13 cellular contexts compared by ENCODE assay signal in the genomic region with DNA sequence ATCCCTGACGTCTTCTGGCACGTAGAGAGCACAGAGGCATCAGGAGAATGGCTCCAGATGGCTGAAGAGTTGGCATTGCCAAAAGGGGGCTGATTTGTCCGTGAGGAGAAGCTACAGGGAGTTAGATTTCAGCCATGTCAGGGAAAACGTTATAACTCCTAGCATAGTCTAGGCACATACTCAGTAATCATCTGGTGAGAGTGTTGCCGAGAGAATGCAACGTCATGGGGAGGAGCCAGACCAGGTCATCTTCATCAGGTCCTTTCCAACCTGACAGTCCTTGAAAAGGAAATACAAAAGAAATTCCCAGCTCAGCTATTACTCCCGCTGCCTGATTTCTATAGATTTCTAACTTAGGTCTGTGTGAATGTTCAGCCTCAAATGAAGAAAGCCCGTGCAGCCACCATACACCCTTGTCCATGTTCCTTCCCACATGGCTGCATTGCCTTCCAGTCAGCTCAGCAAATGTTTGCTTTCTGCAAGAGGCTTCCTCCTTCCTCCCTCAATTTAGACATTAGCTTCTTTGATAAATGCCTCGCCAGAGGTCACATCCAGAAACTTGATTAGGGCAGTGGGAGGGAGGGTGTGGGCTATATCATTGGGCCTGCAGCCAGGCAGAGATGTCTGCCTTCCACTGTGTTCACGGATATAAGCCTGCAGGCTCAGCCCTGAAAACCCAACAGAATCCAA.
DNase-seq lines count a peak whose midpoint lies in the region; ATAC-seq and TF ChIP-seq lines count a peak whose summit lies in the region.
"Had no signal": no experiment of that assay in that cellular context is flagged by ENCODE, and none has a peak within 500 bp of the region (broad histone marks: within the 10 kb centered on the region; RNA-seq: fewer than 3 reads in every experiment).

No MANE protein-coding gene starts in this region.

- H3K27me3 Mint-ChIP-seq in osteocyte (ENCODE audit: unreplicated experiment): no peaks in the 10 kb centered on the region

- intact Hi-C loops in dorsolateral prefrontal cortex (cut with DNase I): loop anchor here (5.0 kb wide), 1 partner anchor 50 kb away; no protein-coding TSS in a partner anchor

- H3K4me2 ChIP-seq in BLaER1 treated with 17β-estradiol and CSF1 and Interleukin-3, amounts not matched to agents 10 nM and 100 nM: peak overlapping the region in 8 of 11 experiments; percentile 8 to 96 (median 90); a peak in 12 of 22 replicates
- H3K4me2 ChIP-seq: BLaER1, PC-9 had no signal

- H3K9me3 Mint-ChIP-seq in osteocyte (ENCODE audit: unreplicated experiment): no peaks in the 10 kb centered on the region

- H3K4me1 Mint-ChIP-seq in osteocyte (ENCODE audit: unreplicated experiment): peaks cover 73% of the 10 kb centered on the region

- H3K27ac ChIP-seq in BLaER1 treated with 17β-estradiol and CSF1 and Interleukin-3, amounts not matched to agents 10 nM and 100 nM: peak overlapping the region in 3 of 11 experiments; percentile 8 to 100 (median 41); a peak in 4 of 22 replicates
- peak overlapping the region; percentile 48 to 97 (median 88) for H3K27ac ChIP-seq in dorsolateral prefrontal cortex
- H3K27ac ChIP-seq: BLaER1, PC-9 had no signal

- no peak overlapping the region for H3K4me3 ChIP-seq in BLaER1 treated with 17β-estradiol and CSF1 and Interleukin-3, amounts not matched to agents 10 nM and 100 nM
- peak overlapping the region in 1 of 59 donors; percentile 1 for H3K4me3 ChIP-seq in dorsolateral prefrontal cortex
- H3K4me3 ChIP-seq: BLaER1, PC-9 had no signal

- DNase-seq in NCI-H2227 (lab: John Stamatoyannopoulos, UW; ENCODE audit: unreplicated experiment) (peak; percentile 78), dorsolateral prefrontal cortex (no peak), osteocyte (ENCODE audit: extremely low spot score, unreplicated experiment) (no peak), SIG-M5 treated with dmso at 0.1 percent for 504 hours (lab: John Stamatoyannopoulos, UW; ENCODE audit: unreplicated experiment) (no peak)
- DNase-seq: activated CD8-positive, alpha-beta memory T cell treated with anti-CD3 and anti-CD28 coated beads for 24 hours; activated naive CD4-positive, alpha-beta T cell; PC-9; T1000 had no signal

- no peaks in the 10 kb centered on the region for H3K27me3 ChIP-seq in BLaER1 treated with 17β-estradiol and CSF1 and Interleukin-3, amounts not matched to agents 10 nM and 100 nM
- no peaks in the 10 kb centered on the region for H3K27me3 ChIP-seq in dorsolateral prefrontal cortex
- H3K27me3 ChIP-seq: BLaER1 had no signal

- TF ChIP-seq CTCF in dorsolateral prefrontal cortex (IDR thresholded peaks at IDR 0.05 in 54 of 56, conservative IDR thresholded peaks at IDR 0.05 in 2 of 56; ENCODE audit: low read depth in 1 of 56, partially characterized antibody in 56 of 56) (no peak), osteocyte (IDR thresholded peaks at IDR 0.05) (no peak)

- peaks cover 71 to 100% (median 97%) of the 10 kb centered on the region in 10 experiments for H3K4me1 ChIP-seq in BLaER1 treated with 17β-estradiol and CSF1 and Interleukin-3, amounts not matched to agents 10 nM and 100 nM

- H3K9ac ChIP-seq in BLaER1 treated with 17β-estradiol and CSF1 and Interleukin-3, amounts not matched to agents 10 nM and 100 nM: 0 out of 22 replicates have a peak overlapping the region, but pooled peaks of 1 of the 11 experiments have one; percentile 12
- H3K9ac ChIP-seq: BLaER1 had no signal

- no peaks in the 10 kb centered on the region for H3K9me3 ChIP-seq in BLaER1 treated with 17β-estradiol and CSF1 and Interleukin-3, amounts not matched to agents 10 nM and 100 nM (replicated peaks in 1 of 11)
- H3K9me3 ChIP-seq: BLaER1 had no signal

- ATAC-seq in HG03457 (IDR thresholded peaks at IDR 0.05; ENCODE audit: unreplicated experiment): no peak
- no peak for ATAC-seq in GM18870 (IDR thresholded peaks at IDR 0.05; ENCODE audit: unreplicated experiment)
- no peak for ATAC-seq in HG03039 (IDR thresholded peaks at IDR 0.05; ENCODE audit: unreplicated experiment)

- peaks cover 0 to 92% (median 0%) of the 10 kb centered on the region in 11 experiments; a peak in 7 of 22 replicates for H4K20me1 ChIP-seq in BLaER1 treated with 17β-estradiol and CSF1 and Interleukin-3, amounts not matched to agents 10 nM and 100 nM

- H3K4me3 Mint-ChIP-seq in osteocyte (ENCODE audit: unreplicated experiment): no peak overlapping the region

- H3K27ac Mint-ChIP-seq in osteocyte (ENCODE audit: unreplicated experiment): peak overlapping the region; percentile 67

- peaks cover 2% of the 10 kb centered on the region for H3K36me3 Mint-ChIP-seq in osteocyte (ENCODE audit: unreplicated experiment)

- H3K36me3 ChIP-seq in BLaER1 treated with 17β-estradiol and CSF1 and Interleukin-3, amounts not matched to agents 10 nM and 100 nM: peaks cover 32 to 86% (median 75%) of the 10 kb centered on the region in 11 experiments
